In genomic region chr15:33278816-33279612, GRCh38 we compare ENCODE assay signal across 1 cellular context.
TF ChIP-seq lines count a peak whose summit lies in the region.

No MANE protein-coding gene starts in this region.

TF ChIP-seq in endothelial cell of umbilical vein, 7 proteins besides CTCF, POLR2A, EP300 and RAD21 (continued from another document):
- TF ChIP-seq FOS (IDR thresholded peaks at IDR 0.05; ENCODE audit: borderline replicate concordance, insufficient read depth, low read length) (peak; percentile 84), MAX (IDR thresholded peaks at IDR 0.05; ENCODE audit: insufficient read depth, insufficient read length) (no peak), EZH2 (IDR thresholded peaks at IDR 0.05; ENCODE audit: borderline replicate concordance, low read depth, low read length, severe bottlenecking) (no peak), POLR2AphosphoS5 (IDR thresholded peaks at IDR 0.05; ENCODE audit: insufficient read depth, low read depth, low read length) (no peak)
